8 cellular contexts compared by ENCODE assay signal in genomic region chr4:165208322-165208652, GRCh38. TPM values are rescaled to one million over a fixed set of nuclear protein-coding genes. Genes with fewer than 3 reads are reported as not detected.
A peak's percentile ranks its signal among the peaks of the same experiment; 100 is the strongest.
DNase-seq lines count a peak whose midpoint lies in the region; ATAC-seq and TF ChIP-seq lines count a peak whose summit lies in the region.

No MANE protein-coding gene starts in this region.

- CTCF ChIA-PET in Caco-2 (lab: Charles Lee), result interaction anchor here (0.8 kb wide), 1 partner anchor 77 kb away, joined by 5 read pairs; no protein-coding TSS in a partner anchor

- peaks cover 4% of the 10 kb centered on the region for H3K9me3 Mint-ChIP-seq in Caco-2 (ENCODE audit: unreplicated experiment)
- H3K9me3 Mint-ChIP-seq in effector memory CD8-positive, alpha-beta T cell, result no peaks in the 10 kb centered on the region

- ATAC-seq in effector memory CD8-positive, alpha-beta T cell (replicated peaks), result no peak
- no peak for ATAC-seq in HG02759 (IDR thresholded peaks at IDR 0.05; ENCODE audit: unreplicated experiment)

- H3K36me3 Mint-ChIP-seq in Caco-2 (ENCODE audit: insufficient read depth, unreplicated experiment), result peaks cover 4% of the 10 kb centered on the region
- peaks cover 4% of the 10 kb centered on the region for H3K36me3 Mint-ChIP-seq in effector memory CD8-positive, alpha-beta T cell (ENCODE audit: insufficient read depth)

- intact Hi-C loops in Caco-2 (cut with micrococcal nuclease; ENCODE audit: unreplicated experiment), result loop anchor here (5.0 to 10.0 kb wide), 2 partner anchors 134 to 257 kb away; no protein-coding TSS in a partner anchor

- BruUV-seq in Caco-2 (replicated peaks; lab: Mats Ljungman, UMichigan), result no TSS peak

- peak overlapping the region; percentile 74 for H3K4me3 Mint-ChIP-seq in Caco-2 (ENCODE audit: unreplicated experiment)
- peak overlapping the region; percentile 76 to 88 for H3K4me3 Mint-ChIP-seq in effector memory CD8-positive, alpha-beta T cell

- peaks cover 28% of the 10 kb centered on the region for H3K4me1 ChIP-seq in Caco-2
- H3K4me1 ChIP-seq in neutrophil (ENCODE audit: control insufficient read depth in 1 of 2, insufficient read depth in 1 of 2, low read depth in 1 of 2, low read length in 1 of 2), result peaks cover 61 to 64% of the 10 kb centered on the region in 2 experiments

- DNase-seq in Caco-2, result no peak
- peak; percentile 70 for DNase-seq in NCI-H69 (lab: John Stamatoyannopoulos, UW)
- DNase-seq in effector memory CD8-positive, alpha-beta T cell, result no peak
- no peak for DNase-seq in activated gamma-delta T cell (lab: John Stamatoyannopoulos, UW)
- no peak for DNase-seq in hepatic stellate cell (ENCODE audit: low spot score)
- DNase-seq in NCI-H1694 (lab: John Stamatoyannopoulos, UW), result no peak

- no peaks in the 10 kb centered on the region for H3K27me3 Mint-ChIP-seq in Caco-2 (ENCODE audit: insufficient read depth, unreplicated experiment)
- H3K27me3 Mint-ChIP-seq in effector memory CD8-positive, alpha-beta T cell, result no peaks in the 10 kb centered on the region

- H3K9me3 ChIP-seq in Caco-2 (no peaks in the 10 kb centered on the region), neutrophil (no peaks in the 10 kb centered on the region)

- H3K4me1 Mint-ChIP-seq in Caco-2 (ENCODE audit: low read depth, unreplicated experiment), result peaks cover 34% of the 10 kb centered on the region
- peaks cover 38 to 47% of the 10 kb centered on the region in 2 donors for H3K4me1 Mint-ChIP-seq in effector memory CD8-positive, alpha-beta T cell (ENCODE audit: low read depth in 2 of 2)

- H3K36me3 ChIP-seq in Caco-2 (ENCODE audit: control insufficient read depth, insufficient read depth, low read length) (no peaks in the 10 kb centered on the region), neutrophil (no peaks in the 10 kb centered on the region)

- peak overlapping the region; percentile 49 for H3K27ac Mint-ChIP-seq in Caco-2 (ENCODE audit: unreplicated experiment)
- H3K27ac Mint-ChIP-seq in effector memory CD8-positive, alpha-beta T cell, result peak overlapping the region in 1 of 2 donors; percentile 90

- no peaks in the 10 kb centered on the region for H3K27me3 ChIP-seq in Caco-2 (replicated peaks; ENCODE audit: control insufficient read depth, insufficient read depth, low read length)
- no peaks in the 10 kb centered on the region for H3K27me3 ChIP-seq in neutrophil

- POLR2A ChIA-PET in Caco-2 (lab: Charles Lee), result interaction anchor here (0.7 to 1.7 kb wide), 2 partner anchors 95 to 119 kb away, joined by 3 to 4 read pairs; partner anchors contain the start of genes MSMO1 and TMEM192

- H3K4me3 ChIP-seq in Caco-2 (ENCODE audit: low read depth, low read length), result peak overlapping the region; percentile 85
- H3K4me3 ChIP-seq in neutrophil (ENCODE audit: low read depth in 1 of 2, low read length in 1 of 2), result peak overlapping the region; percentile 70 to 78

- peak overlapping the region; percentile 93 for H3K27ac ChIP-seq in neutrophil

- no peak for TF ChIP-seq CTCF in Caco-2 (IDR thresholded peaks at IDR 0.05; ENCODE audit: insufficient read depth in 1 of 2, low read depth in 1 of 2, low read length in 1 of 2, severe bottlenecking in 1 of 2, unreplicated experiment in 1 of 2)
- TF ChIP-seq CTCF in neutrophil (IDR thresholded peaks at IDR 0.05), result no peak

RNA-seq across cellular contexts. Expression of gene KLHL2, which starts 0.9 kb away (rescaled TPM):
- 14.5 and 15.9 TPM in 2 replicates for total RNA-seq in Caco-2 (2022)
